1 cellular context compared by ENCODE assay signal in the genomic region with DNA sequence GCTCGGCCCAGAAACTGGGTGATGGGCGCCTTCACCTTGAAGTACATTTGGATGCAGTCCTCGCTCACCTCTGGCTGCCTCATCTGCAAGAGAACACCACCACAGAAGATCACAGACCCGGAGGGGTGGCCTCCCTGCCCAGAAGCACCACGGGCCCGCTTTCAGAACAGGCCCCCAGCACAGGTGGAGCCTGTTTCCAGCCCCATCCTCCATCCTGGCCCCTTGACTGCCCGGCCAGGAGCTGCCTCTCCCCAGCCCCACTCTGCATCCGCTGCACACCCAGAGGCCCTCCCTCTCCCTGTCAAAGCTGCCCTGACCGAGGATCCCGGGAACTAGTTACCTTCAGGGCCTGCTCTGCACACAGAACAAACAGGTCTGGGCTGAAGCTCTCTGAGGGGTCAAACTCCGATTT.
TF ChIP-seq lines count a peak whose summit lies in the region.

No MANE protein-coding gene starts in this region.

TF ChIP-seq in GM23338, 12 proteins besides CTCF, POLR2A, EP300 and RAD21 (continued from another document):
- TF ChIP-seq, protein P1, sequence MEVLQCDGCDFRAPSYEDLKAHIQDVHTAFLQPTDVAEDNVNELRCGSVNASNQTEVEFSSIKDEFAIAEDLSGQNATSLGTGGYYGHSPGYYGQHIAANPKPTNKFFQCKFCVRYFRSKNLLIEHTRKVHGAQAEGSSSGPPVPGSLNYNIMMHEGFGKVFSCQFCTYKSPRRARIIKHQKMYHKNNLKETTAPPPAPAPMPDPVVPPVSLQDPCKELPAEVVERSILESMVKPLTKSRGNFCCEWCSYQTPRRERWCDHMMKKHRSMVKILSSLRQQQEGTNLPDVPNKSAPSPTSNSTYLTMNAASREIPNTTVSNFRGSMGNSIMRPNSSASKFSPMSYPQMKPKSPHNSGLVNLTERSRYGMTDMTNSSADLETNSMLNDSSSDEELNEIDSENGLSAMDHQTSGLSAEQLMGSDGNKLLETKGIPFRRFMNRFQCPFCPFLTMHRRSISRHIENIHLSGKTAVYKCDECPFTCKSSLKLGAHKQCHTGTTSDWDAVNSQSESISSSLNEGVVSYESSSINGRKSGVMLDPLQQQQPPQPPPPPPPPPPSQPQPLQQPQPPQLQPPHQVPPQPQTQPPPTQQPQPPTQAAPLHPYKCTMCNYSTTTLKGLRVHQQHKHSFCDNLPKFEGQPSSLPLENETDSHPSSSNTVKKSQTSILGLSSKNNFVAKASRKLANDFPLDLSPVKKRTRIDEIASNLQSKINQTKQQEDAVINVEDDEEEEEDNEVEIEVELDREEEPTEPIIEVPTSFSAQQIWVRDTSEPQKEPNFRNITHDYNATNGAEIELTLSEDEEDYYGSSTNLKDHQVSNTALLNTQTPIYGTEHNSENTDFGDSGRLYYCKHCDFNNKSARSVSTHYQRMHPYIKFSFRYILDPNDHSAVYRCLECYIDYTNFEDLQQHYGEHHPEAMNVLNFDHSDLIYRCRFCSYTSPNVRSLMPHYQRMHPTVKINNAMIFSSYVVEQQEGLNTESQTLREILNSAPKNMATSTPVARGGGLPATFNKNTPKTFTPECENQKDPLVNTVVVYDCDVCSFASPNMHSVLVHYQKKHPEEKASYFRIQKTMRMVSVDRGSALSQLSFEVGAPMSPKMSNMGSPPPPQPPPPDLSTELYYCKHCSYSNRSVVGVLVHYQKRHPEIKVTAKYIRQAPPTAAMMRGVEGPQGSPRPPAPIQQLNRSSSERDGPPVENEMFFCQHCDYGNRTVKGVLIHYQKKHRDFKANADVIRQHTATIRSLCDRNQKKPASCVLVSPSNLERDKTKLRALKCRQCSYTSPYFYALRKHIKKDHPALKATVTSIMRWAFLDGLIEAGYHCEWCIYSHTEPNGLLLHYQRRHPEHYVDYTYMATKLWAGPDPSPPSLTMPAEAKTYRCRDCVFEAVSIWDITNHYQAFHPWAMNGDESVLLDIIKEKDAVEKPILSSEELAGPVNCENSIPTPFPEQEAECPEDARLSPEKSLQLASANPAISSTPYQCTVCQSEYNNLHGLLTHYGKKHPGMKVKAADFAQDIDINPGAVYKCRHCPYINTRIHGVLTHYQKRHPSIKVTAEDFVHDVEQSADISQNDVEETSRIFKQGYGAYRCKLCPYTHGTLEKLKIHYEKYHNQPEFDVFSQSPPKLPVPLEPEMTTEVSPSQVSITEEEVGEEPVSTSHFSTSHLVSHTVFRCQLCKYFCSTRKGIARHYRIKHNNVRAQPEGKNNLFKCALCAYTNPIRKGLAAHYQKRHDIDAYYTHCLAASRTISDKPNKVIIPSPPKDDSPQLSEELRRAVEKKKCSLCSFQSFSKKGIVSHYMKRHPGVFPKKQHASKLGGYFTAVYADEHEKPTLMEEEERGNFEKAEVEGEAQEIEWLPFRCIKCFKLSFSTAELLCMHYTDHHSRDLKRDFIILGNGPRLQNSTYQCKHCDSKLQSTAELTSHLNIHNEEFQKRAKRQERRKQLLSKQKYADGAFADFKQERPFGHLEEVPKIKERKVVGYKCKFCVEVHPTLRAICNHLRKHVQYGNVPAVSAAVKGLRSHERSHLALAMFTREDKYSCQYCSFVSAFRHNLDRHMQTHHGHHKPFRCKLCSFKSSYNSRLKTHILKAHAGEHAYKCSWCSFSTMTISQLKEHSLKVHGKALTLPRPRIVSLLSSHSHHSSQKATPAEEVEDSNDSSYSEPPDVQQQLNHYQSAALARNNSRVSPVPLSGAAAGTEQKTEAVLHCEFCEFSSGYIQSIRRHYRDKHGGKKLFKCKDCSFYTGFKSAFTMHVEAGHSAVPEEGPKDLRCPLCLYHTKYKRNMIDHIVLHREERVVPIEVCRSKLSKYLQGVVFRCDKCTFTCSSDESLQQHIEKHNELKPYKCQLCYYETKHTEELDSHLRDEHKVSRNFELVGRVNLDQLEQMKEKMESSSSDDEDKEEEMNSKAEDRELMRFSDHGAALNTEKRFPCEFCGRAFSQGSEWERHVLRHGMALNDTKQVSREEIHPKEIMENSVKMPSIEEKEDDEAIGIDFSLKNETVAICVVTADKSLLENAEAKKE (CRISPR knock-in tag; IDR thresholded peaks at IDR 0.05), result no peak
- TF ChIP-seq ZNF114 (CRISPR knock-in tag; IDR thresholded peaks at IDR 0.05), result no peak
- no peak for TF ChIP-seq NANOG (IDR thresholded peaks at IDR 0.05; ENCODE audit: borderline replicate concordance)
